In the genomic region with DNA sequence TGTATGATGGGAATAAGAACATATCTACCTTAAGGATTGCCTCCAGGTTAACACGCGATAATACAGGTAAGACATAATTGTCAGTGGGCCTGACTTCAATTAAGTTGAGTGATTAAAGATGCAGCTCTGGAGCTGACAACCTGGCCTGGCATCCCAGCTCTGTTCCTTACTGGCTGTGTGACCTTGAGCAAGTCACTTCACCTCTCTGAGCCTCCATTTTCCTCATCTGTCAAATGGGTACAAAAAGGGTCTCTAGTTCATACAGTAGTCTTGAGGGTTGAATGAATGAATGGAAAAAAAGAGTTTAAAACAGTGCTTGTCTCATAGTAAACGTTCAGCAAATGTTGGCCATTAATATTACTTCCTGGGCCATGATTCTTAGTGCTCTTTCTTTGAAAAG, we compare ENCODE assay signal across 10 cellular contexts.
"Had no signal": no experiment of that assay in that cellular context is flagged by ENCODE, and none has a peak within 500 bp of the region (broad histone marks: within the 10 kb centered on the region; RNA-seq: fewer than 3 reads in every experiment).

No MANE protein-coding gene starts in this region.

- H3K27ac Mint-ChIP-seq: HFFc6 had no signal

- H3K9me3 Mint-ChIP-seq: HFFc6 had no signal

- ATAC-seq: HCT116 had no signal

- H3K36me3 ChIP-seq: HAP-1 had no signal

- H3K27ac ChIP-seq: GM23248, HL-60, KMS-11 had no signal

- H3K4me3 Mint-ChIP-seq: HFFc6 had no signal

- H3K4me1 ChIP-seq: HAP-1 had no signal

- H3K4me2 ChIP-seq: KMS-11 had no signal

- H3K9me3 ChIP-seq: HAP-1 had no signal

- H3K4me3 ChIP-seq: GM23248, HAP-1 had no signal

- DNase-seq: GM23248, H7, HFFc6, IMR-90, Karpas-422, KBM-7 had no signal

- H2AFZ ChIP-seq: GM23248 had no signal

- H3K9ac ChIP-seq: GM23248, KMS-11 had no signal
